ENCODE assay signal across 25 cellular contexts in the genomic region with DNA sequence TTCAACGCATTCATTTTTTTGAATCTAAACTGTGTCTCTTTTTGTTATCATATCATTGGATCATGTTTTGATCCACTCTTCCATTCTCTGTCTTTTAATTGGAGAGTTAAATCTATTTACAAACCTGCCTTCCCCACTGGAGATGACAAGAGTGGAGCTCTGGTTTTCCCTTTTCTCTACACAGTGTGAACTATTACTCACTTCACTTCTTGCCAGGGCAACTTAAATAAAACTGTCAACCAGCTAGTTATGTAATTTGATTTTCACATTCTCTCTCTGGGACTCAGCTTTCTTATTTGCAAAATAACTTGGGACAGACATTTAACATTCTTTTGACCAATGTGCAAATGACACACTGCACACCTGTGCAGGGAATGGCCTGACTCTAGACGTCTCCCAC.
"Had no signal": no experiment of that assay in that cellular context is flagged by ENCODE, and none has a peak within 500 bp of the region (broad histone marks: within the 10 kb centered on the region; RNA-seq: fewer than 3 reads in every experiment).

No MANE protein-coding gene starts in this region.

- H3K4me1 ChIP-seq: adrenal gland, body of pancreas, esophagus squamous epithelium had no signal

- ATAC-seq: activated CD4-positive, alpha-beta T cell treated with anti-CD3 and anti-CD28 coated beads for 36 hours; activated CD8-positive, alpha-beta memory T cell treated with anti-CD3 and anti-CD28 coated beads, Interleukin-2, amount 10 ng/mL, durations not matched to agents 7 days and 5 days; activated CD8-positive, alpha-beta T cell treated with anti-CD3 and anti-CD28 coated beads, Interleukin-2, amount 10 ng/mL, durations not matched to agents 7 days and 5 days; activated naive CD8-positive, alpha-beta T cell treated with anti-CD3 and anti-CD28 coated beads, Interleukin-2, amount 50 U/mL, for 24 hours; body of pancreas; T-helper 17 cell had no signal

- H3K4me3 ChIP-seq: adrenal gland, body of pancreas, esophagus squamous epithelium had no signal

- H3K27ac ChIP-seq: adrenal gland, body of pancreas, epithelial cell of prostate, esophagus squamous epithelium had no signal

- H3K36me3 ChIP-seq: adrenal gland, esophagus squamous epithelium had no signal

- DNase-seq: activated CD4-positive, alpha-beta memory T cell treated with anti-CD3 and anti-CD28 coated beads for 36 hours; activated CD4-positive, alpha-beta T cell treated with anti-CD3 and anti-CD28 coated beads for 36 hours; activated CD4-positive, alpha-beta T cell treated with anti-CD3 and anti-CD28 coated beads, Interleukin-2, amount 10 ng/mL, durations not matched to agents 24 days and 14 days; activated CD4-positive, CD25-positive, alpha-beta regulatory T cell; activated CD4-positive, CD25-positive, alpha-beta regulatory T cell treated with anti-CD3 and anti-CD28 coated beads, Interleukin-2, amount 50 U/mL, for 72 hours; activated CD8-positive, alpha-beta memory T cell treated with anti-CD3 and anti-CD28 coated beads, Interleukin-2, amount 50 U/mL, for 4 hours; activated CD8-positive, alpha-beta T cell treated with anti-CD3 and anti-CD28 coated beads, Interleukin-2, amount 10 ng/mL, durations not matched to agents 7 days and 5 days; activated effector memory CD4-positive, alpha-beta T cell treated with anti-CD3 and anti-CD28 coated beads, Interleukin-2, amount 50 U/mL, for 16 hours; activated naive CD4-positive, alpha-beta T cell treated with anti-CD3 and anti-CD28 coated beads for 36 hours; activated naive CD8-positive, alpha-beta T cell treated with anti-CD3 and anti-CD28 coated beads for 36 hours; activated naive CD8-positive, alpha-beta T cell treated with anti-CD3 and anti-CD28 coated beads, Interleukin-2, amount 50 U/mL, for 24 hours; activated T-cell treated with anti-CD3 and anti-CD28 coated beads, Interleukin-2, amount 50 U/mL, for 1 hour; activated T-cell treated with anti-CD3 and anti-CD28 coated beads, Interleukin-2, amount 50 U/mL, for 48 hours; amygdala; aorta; body of pancreas; cortex of kidney; dermis blood vessel endothelial cell; effector CD8-positive, alpha-beta T cell; esophagus squamous epithelium; foreskin melanocyte; T-helper 17 cell had no signal

- H3K9me3 ChIP-seq: adrenal gland had no signal

- H3K27me3 ChIP-seq: adrenal gland, body of pancreas had no signal
